Comparison of ENCODE assay signal across 8 cellular contexts in the genomic region with DNA sequence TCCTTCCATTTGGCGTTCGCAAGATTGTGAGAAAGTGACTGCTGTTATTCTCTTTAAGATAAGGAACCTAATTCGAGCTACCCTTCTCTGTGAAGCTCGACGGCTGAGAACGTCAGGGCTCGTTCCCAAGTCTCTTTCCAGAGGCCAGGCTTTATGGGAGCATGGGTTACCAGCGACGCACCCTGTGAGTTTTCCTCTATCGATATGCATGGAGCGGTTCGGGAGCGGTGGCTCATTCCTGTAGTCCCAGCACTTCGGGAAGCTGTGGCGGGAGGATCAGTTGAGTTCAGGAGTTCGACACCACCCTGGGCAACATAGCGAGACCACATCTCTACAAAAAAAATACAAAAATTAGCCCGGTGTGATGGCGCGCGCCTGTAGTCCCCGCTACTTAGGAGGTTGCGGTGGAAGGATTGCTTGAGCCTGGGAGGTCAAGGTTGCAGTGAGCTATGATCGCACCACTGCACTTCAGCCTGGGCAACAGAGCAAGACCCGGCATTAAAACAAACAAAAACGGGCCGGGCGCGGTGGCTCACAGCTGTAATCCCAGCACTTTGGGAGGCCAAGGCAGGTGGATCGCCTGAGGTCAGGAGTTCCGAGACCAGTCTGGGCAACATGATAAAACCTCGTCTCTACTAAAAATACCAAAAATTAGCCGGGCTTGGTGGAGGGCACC. TPM values are rescaled to one million over a fixed set of nuclear protein-coding genes. Genes with fewer than 3 reads are reported as not detected.
DNase-seq lines count a peak whose midpoint lies in the region; ATAC-seq, FAIRE-seq and TF ChIP-seq lines count a peak whose summit lies in the region.

No MANE protein-coding gene starts in this region.

- peak overlapping the region; percentile 78 for H4K8ac ChIP-seq in H9 (replicated peaks; ENCODE audit: insufficient read length, low read depth, low read length)

- no peak for FAIRE-seq in urothelium cell line (lab: Jason Lieb, UNC)

- peak overlapping the region; percentile 92 to 97 (median 92) for H3K4me3 ChIP-seq in skeletal muscle tissue (ENCODE audit: low read length in 3 of 3)

- H3K79me2 ChIP-seq in H9 (ENCODE audit: insufficient read depth, low read length): peaks cover 10% of the 10 kb centered on the region

- peak overlapping the region; percentile 88 to 93 for H3K4me3 Mint-ChIP-seq in H9
- peak overlapping the region; percentile 81 for H3K4me3 Mint-ChIP-seq in activated CD8-positive, alpha-beta T cell treated with anti-CD3 and anti-CD28 coated beads, Interleukin-2, amount 10 ng/mL, durations not matched to agents 7 days and 5 days

- POLR2A ChIA-PET in activated CD8-positive, alpha-beta T cell treated with anti-CD3 and anti-CD28 coated beads, Interleukin-2, amount 10 ng/mL, durations not matched to agents 7 days and 5 days (lab: Charles Lee): interaction anchor here (0.8 to 1.9 kb wide), 7 partner anchors 56 to 371 kb away, joined by 3 to 11 read pairs (median 4); a partner anchor contains a TSS

- no peak overlapping the region for H2BK5ac ChIP-seq in H9 (ENCODE audit: insufficient read length, low read length)

- H3K9me3 Mint-ChIP-seq in H9: peaks cover 65 to 89% of the 10 kb centered on the region in 2 experiments
- H3K9me3 Mint-ChIP-seq in activated CD8-positive, alpha-beta T cell treated with anti-CD3 and anti-CD28 coated beads, Interleukin-2, amount 10 ng/mL, durations not matched to agents 7 days and 5 days (ENCODE audit: insufficient read depth): peaks cover 62% of the 10 kb centered on the region

- H3K14ac ChIP-seq in H9 (ENCODE audit: insufficient read depth, low read length): peak overlapping the region; percentile 97

- TF ChIP-seq CTCF in H9 (conservative IDR thresholded peaks at IDR 0.05): no peak

- peaks cover 20% of the 10 kb centered on the region for H3K9me3 ChIP-seq in H9 (ENCODE audit: control insufficient read depth, low read depth, low read length)
- peaks cover 12 to 29% (median 20%) of the 10 kb centered on the region in 3 donors for H3K9me3 ChIP-seq in skeletal muscle tissue (ENCODE audit: control insufficient read depth in 3 of 3, low read length in 3 of 3)

- no peak overlapping the region for H2BK15ac ChIP-seq in H9 (ENCODE audit: low read depth, low read length)

- H4K91ac ChIP-seq in H9 (ENCODE audit: insufficient read length, low read depth, low read length): peak overlapping the region; percentile 45

- peak overlapping the region; percentile 85 for H4K5ac ChIP-seq in H9 (ENCODE audit: insufficient read length, low read depth, low read length)

- H2BK20ac ChIP-seq in H9 (ENCODE audit: low read depth, low read length, poor library complexity, severe bottlenecking): no peak overlapping the region

- no peak for ATAC-seq in activated CD8-positive, alpha-beta T cell treated with anti-CD3 and anti-CD28 coated beads, Interleukin-2, amount 10 ng/mL, durations not matched to agents 7 days and 5 days
- ATAC-seq in left ventricle myocardium superior: peak; percentile 11

- peaks cover 6% of the 10 kb centered on the region for H3K79me1 ChIP-seq in H9 (ENCODE audit: insufficient read depth, low read depth, low read length, poor library complexity, severe bottlenecking)

- no peak overlapping the region for H3T11ph ChIP-seq in H9 (ENCODE audit: low read length)

- H3K36me3 Mint-ChIP-seq in H9 (ENCODE audit: insufficient read depth in 1 of 3, low read depth in 3 of 3): peaks cover 82 to 89% (median 87%) of the 10 kb centered on the region in 3 experiments
- H3K36me3 Mint-ChIP-seq in activated CD8-positive, alpha-beta T cell treated with anti-CD3 and anti-CD28 coated beads, Interleukin-2, amount 10 ng/mL, durations not matched to agents 7 days and 5 days (ENCODE audit: low read depth): peaks cover 88% of the 10 kb centered on the region

- H3K36me3 ChIP-seq in skeletal muscle tissue (ENCODE audit: control insufficient read depth in 3 of 3, insufficient read depth in 3 of 3, low read length in 3 of 3): peaks cover 53 to 54% (median 53%) of the 10 kb centered on the region in 3 donors

- no CpG with 5 or more reads among the region's 33 CpGs for WGBS in H9 (ENCODE audit: extremely low coverage, insufficient read length, low lambda C conversion rate)

- H3K27ac ChIP-seq in H9 (ENCODE audit: insufficient read length, low read depth, low read length) (no peak overlapping the region), skeletal muscle tissue (ENCODE audit: low read depth, low read length) (peak overlapping the region; percentile 66)

- H3K27me3 ChIP-seq in H9 (ENCODE audit: insufficient read depth, low read length): no peaks in the 10 kb centered on the region
- no peaks in the 10 kb centered on the region for H3K27me3 ChIP-seq in skeletal muscle tissue (ENCODE audit: control insufficient read depth in 3 of 3, insufficient read depth in 3 of 3, low read length in 3 of 3)

- H3K4ac ChIP-seq in H9 (ENCODE audit: low read depth, low read length): no peak overlapping the region; the same call in 1 of the 2 replicates

- peaks cover 12% of the 10 kb centered on the region for H3K27me3 Mint-ChIP-seq in H9 (ENCODE audit: low read depth)
- H3K27me3 Mint-ChIP-seq in activated CD8-positive, alpha-beta T cell treated with anti-CD3 and anti-CD28 coated beads, Interleukin-2, amount 10 ng/mL, durations not matched to agents 7 days and 5 days (ENCODE audit: low read depth): no peaks in the 10 kb centered on the region

- H3K9ac ChIP-seq in H9 (ENCODE audit: extremely low read depth, insufficient read length, low read length) (peak overlapping the region; percentile 83), skeletal muscle tissue (ENCODE audit: low read depth in 1 of 3, low read length in 3 of 3) (peak overlapping the region; percentile 82 to 98 (median 92))

- no peak overlapping the region for H3K23ac ChIP-seq in H9 (ENCODE audit: insufficient read length, low read depth, low read length)

- peaks cover 8 to 19% of the 10 kb centered on the region in 2 experiments for H3K4me1 Mint-ChIP-seq in H9
- H3K4me1 Mint-ChIP-seq in activated CD8-positive, alpha-beta T cell treated with anti-CD3 and anti-CD28 coated beads, Interleukin-2, amount 10 ng/mL, durations not matched to agents 7 days and 5 days (ENCODE audit: low read depth): peaks cover 30% of the 10 kb centered on the region

- no peak overlapping the region for H2BK12ac ChIP-seq in H9 (ENCODE audit: insufficient read length, low read depth, low read length)

- no peak overlapping the region for H3K56ac ChIP-seq in H9 (ENCODE audit: insufficient read length, low read depth, low read length)

- H2AFZ ChIP-seq in H9 (ENCODE audit: low read length): peak overlapping the region; percentile 92

- peak overlapping the region; percentile 83 for H3K4me2 ChIP-seq in H9 (ENCODE audit: insufficient read depth, insufficient read length, low read length)

- peak overlapping the region; percentile 28 for H2BK120ac ChIP-seq in H9 (ENCODE audit: low read depth, low read length, poor library complexity, severe bottlenecking)

- H3K27ac Mint-ChIP-seq in H9: peak overlapping the region; percentile 72 to 98 (median 91); a peak in 5 of 7 replicates
- H3K27ac Mint-ChIP-seq in activated CD8-positive, alpha-beta T cell treated with anti-CD3 and anti-CD28 coated beads, Interleukin-2, amount 10 ng/mL, durations not matched to agents 7 days and 5 days: peak overlapping the region; percentile 87

- intact Hi-C loops in left ventricle myocardium superior (cut with micrococcal nuclease): no loop called here

- peaks cover 4% of the 10 kb centered on the region for H3K23me2 ChIP-seq in H9 (ENCODE audit: insufficient read length, low read depth, low read length, poor library complexity, severe bottlenecking)

- peak; percentile 36 for DNase-seq in H9
- DNase-seq in activated CD8-positive, alpha-beta T cell treated with anti-CD3 and anti-CD28 coated beads, Interleukin-2, amount 10 ng/mL, durations not matched to agents 7 days and 5 days: no peak
- DNase-seq in left ventricle myocardium superior: no peak
- DNase-seq in AML-193 (lab: John Stamatoyannopoulos, UW): no peak
- DNase-seq in ureter (ENCODE audit: low spot score): no peak
- DNase-seq in urothelium cell line (ENCODE audit: low spot score): no peak
- DNase-seq in NCI-H1436 treated with DMSO at 0.1 percent for 48 hours (lab: John Stamatoyannopoulos, UW): no peak

- H2AK5ac ChIP-seq in H9 (ENCODE audit: insufficient read length, low read length): no peak overlapping the region

- H3K4me1 ChIP-seq in H9 (ENCODE audit: insufficient read depth, low read length) (no peaks in the 10 kb centered on the region), skeletal muscle tissue (ENCODE audit: control insufficient read depth in 3 of 3, insufficient read depth in 3 of 3, low read length in 3 of 3) (peaks cover 16 to 28% (median 25%) of the 10 kb centered on the region in 3 donors)

- H4K20me1 ChIP-seq in H9 (ENCODE audit: control insufficient read depth, insufficient read depth, insufficient read length): no peaks in the 10 kb centered on the region

- H3K18ac ChIP-seq in H9 (ENCODE audit: insufficient read length, low read depth, low read length): peak overlapping the region; percentile 94

- CTCF ChIA-PET in activated CD8-positive, alpha-beta T cell treated with anti-CD3 and anti-CD28 coated beads, Interleukin-2, amount 10 ng/mL, durations not matched to agents 7 days and 5 days (lab: Charles Lee): interaction anchor here (0.6 to 1.6 kb wide), 5 partner anchors 152 to 988 kb away, joined by 3 to 5 read pairs (median 3); a partner anchor contains a TSS

RNA-seq across cellular contexts. Expression of a gene that starts 0.7 kb away (rescaled TPM):
- 13.4 and 14.1 TPM in 2 replicates for total RNA-seq in H9 (2021)
- 10 to 100 TPM; 13.6 to 14.4 TPM for total RNA-seq in activated CD8-positive, alpha-beta T cell treated with anti-CD3 and anti-CD28 coated beads, Interleukin-2, amount 10 ng/mL, durations not matched to agents 7 days and 5 days
- total RNA-seq in left ventricle myocardium superior: 14.1 TPM
- 15.1 TPM for total RNA-seq in skeletal muscle tissue
- 28.1 TPM for total RNA-seq in ureter

RNA-seq across cellular contexts. Expression of a gene that starts 29.0 kb away (rescaled TPM):
- total RNA-seq in H9 (2021) (0.26 and 0.33 TPM in 2 replicates), left ventricle myocardium superior (2.0 TPM), skeletal muscle tissue (not detected), ureter (2.2 TPM)
- under 1 TPM; 0.42 to 0.73 TPM for total RNA-seq in activated CD8-positive, alpha-beta T cell treated with anti-CD3 and anti-CD28 coated beads, Interleukin-2, amount 10 ng/mL, durations not matched to agents 7 days and 5 days

RNA-seq across cellular contexts. Expression of a gene that starts 30.5 kb away (rescaled TPM):
- 0.77 and 1.2 TPM in 2 replicates for total RNA-seq in H9 (2021)
- not detected for total RNA-seq in activated CD8-positive, alpha-beta T cell treated with anti-CD3 and anti-CD28 coated beads, Interleukin-2, amount 10 ng/mL, durations not matched to agents 7 days and 5 days
- total RNA-seq in left ventricle myocardium superior: not detected
- total RNA-seq in skeletal muscle tissue: not detected
- total RNA-seq in ureter: 2.3 TPM

RNA-seq across cellular contexts. Expression of a gene that starts 55.8 kb away (rescaled TPM):
- total RNA-seq in H9 (2021) (11.9 and 12.3 TPM in 2 replicates), left ventricle myocardium superior (11.0 TPM), skeletal muscle tissue (12.0 TPM), ureter (10.6 TPM)
- 1 to 10 TPM; 8.8 to 8.9 TPM for total RNA-seq in activated CD8-positive, alpha-beta T cell treated with anti-CD3 and anti-CD28 coated beads, Interleukin-2, amount 10 ng/mL, durations not matched to agents 7 days and 5 days

RNA-seq across cellular contexts. Expression of a gene that starts 55.8 kb away (rescaled TPM):
- total RNA-seq in H9 (2021) (4.7 and 5.4 TPM in 2 replicates), left ventricle myocardium superior (4.1 TPM), skeletal muscle tissue (10.4 TPM), ureter (14.1 TPM)
- 1 to 10 TPM; 1.2 to 1.3 TPM for total RNA-seq in activated CD8-positive, alpha-beta T cell treated with anti-CD3 and anti-CD28 coated beads, Interleukin-2, amount 10 ng/mL, durations not matched to agents 7 days and 5 days
